In the genomic region with DNA sequence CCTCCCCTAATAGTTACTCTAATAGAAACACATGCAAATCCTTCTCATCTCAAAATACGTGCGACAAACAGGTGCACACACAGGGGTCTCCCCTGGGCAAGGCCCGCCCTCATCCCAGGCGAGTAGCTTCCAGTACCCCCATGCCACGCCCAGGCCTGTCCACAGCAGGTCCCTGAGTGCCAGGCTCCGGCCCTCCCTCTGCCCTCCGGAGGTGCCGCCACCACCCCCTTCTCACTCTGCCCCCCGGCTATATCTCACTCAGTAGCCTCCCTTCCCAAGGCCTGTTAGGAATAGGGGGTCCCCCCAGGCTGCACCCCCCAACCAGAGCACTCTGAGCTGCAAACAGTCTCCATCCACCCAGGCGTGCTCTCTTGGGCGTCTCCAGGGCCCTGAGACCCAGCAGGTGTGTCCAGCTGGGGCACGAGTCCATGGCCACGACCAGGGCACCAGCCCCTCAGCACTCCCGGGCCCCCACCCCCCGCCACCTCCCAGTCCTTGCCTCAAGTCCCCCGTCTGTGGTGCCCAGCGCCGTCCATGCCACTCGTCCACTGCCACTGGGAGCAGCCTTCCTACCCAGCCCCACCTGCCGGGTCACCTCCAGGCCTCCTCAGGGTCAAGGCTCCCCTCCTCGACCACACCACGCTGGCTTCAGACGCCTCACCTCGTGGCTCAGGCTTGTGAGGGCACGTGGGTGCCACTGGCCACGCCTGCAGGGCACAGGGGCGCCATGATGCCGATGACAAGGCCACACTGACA, we compare ENCODE assay signal across 29 cellular contexts. TPM values are rescaled to one million over a fixed set of nuclear protein-coding genes. Genes with fewer than 3 reads are reported as not detected.
"Had no signal": no experiment of that assay in that cellular context is flagged by ENCODE, and none has a peak within 500 bp of the region (broad histone marks: within the 10 kb centered on the region; RNA-seq: fewer than 3 reads in every experiment).

No MANE protein-coding gene starts in this region.

- H3K27ac ChIP-seq: heart left ventricle, lower lobe of right lung, pancreas, prostate gland, sigmoid colon, spleen, suprapubic skin, thoracic aorta, tibial artery, uterus had no signal

- ATAC-seq: heart left ventricle; left cardiac atrium; left lobe of liver; lower lobe of right lung; natural killer cell; pancreas; right cardiac atrium; stimulated activated effector memory CD8-positive, alpha-beta T cell treated with anti-CD3 and anti-CD28 coated beads, Interleukin-12 subunit alpha, Interleukin-12 subunit beta, amount 100 ng/mL, for 72 hours had no signal

- H3K9me3 ChIP-seq: heart left ventricle, lower lobe of right lung, pancreas, prostate gland, sigmoid colon, spleen, suprapubic skin, thoracic aorta, tibial artery, uterus had no signal

- H3K27me3 ChIP-seq: heart left ventricle, pancreas, sigmoid colon, spleen, suprapubic skin, uterus had no signal

- DNase-seq: glutamatergic neuron; hypothalamus; islet precursor cell; kidney glomerular epithelial cell; left cardiac atrium; lower lobe of right lung; mammary epithelial cell; mesenchymal stem cell; natural killer cell; occipital lobe; retina; sigmoid colon; small intestine; spleen; stimulated activated CD4-positive, alpha-beta T cell treated with anti-CD3 and anti-CD28 coated beads, Interleukin-4, amount 100 ng/mL, for 24 hours; stimulated activated naive CD4-positive, alpha-beta T cell; tibial artery; uterus had no signal

- H3K9me3 Mint-ChIP-seq: natural killer cell; stimulated activated effector memory CD8-positive, alpha-beta T cell treated with anti-CD3 and anti-CD28 coated beads, Interleukin-12 subunit alpha, Interleukin-12 subunit beta, amount 100 ng/mL, for 72 hours; stimulated activated naive CD8-positive, alpha-beta T cell treated with anti-CD3 and anti-CD28 coated beads, Interleukin-15, Interleukin-2, amounts not matched to agents 100 ng/mL and 50 ng/mL, for 24 hours; type B pancreatic cell had no signal

- H3K36me3 ChIP-seq: heart left ventricle, lower lobe of right lung, pancreas, prostate gland, sigmoid colon, spleen, suprapubic skin, thoracic aorta, tibial artery, uterus had no signal

- H3K4me3 Mint-ChIP-seq: natural killer cell; stimulated activated effector memory CD8-positive, alpha-beta T cell treated with anti-CD3 and anti-CD28 coated beads, Interleukin-12 subunit alpha, Interleukin-12 subunit beta, amount 100 ng/mL, for 72 hours; stimulated activated naive CD8-positive, alpha-beta T cell treated with anti-CD3 and anti-CD28 coated beads, Interleukin-15, Interleukin-2, amounts not matched to agents 100 ng/mL and 50 ng/mL, for 24 hours; type B pancreatic cell had no signal

- H3K36me3 Mint-ChIP-seq: natural killer cell; stimulated activated effector memory CD8-positive, alpha-beta T cell treated with anti-CD3 and anti-CD28 coated beads, Interleukin-12 subunit alpha, Interleukin-12 subunit beta, amount 100 ng/mL, for 72 hours; type B pancreatic cell had no signal

- H3K27me3 Mint-ChIP-seq: stimulated activated naive CD8-positive, alpha-beta T cell treated with anti-CD3 and anti-CD28 coated beads, Interleukin-15, Interleukin-2, amounts not matched to agents 100 ng/mL and 50 ng/mL, for 24 hours; type B pancreatic cell had no signal

- H3K4me1 ChIP-seq: lower lobe of right lung, pancreas, spleen had no signal

- H3K27ac Mint-ChIP-seq: natural killer cell; stimulated activated effector memory CD8-positive, alpha-beta T cell treated with anti-CD3 and anti-CD28 coated beads, Interleukin-12 subunit alpha, Interleukin-12 subunit beta, amount 100 ng/mL, for 72 hours; stimulated activated naive CD8-positive, alpha-beta T cell treated with anti-CD3 and anti-CD28 coated beads, Interleukin-15, Interleukin-2, amounts not matched to agents 100 ng/mL and 50 ng/mL, for 24 hours; type B pancreatic cell had no signal

- H3K4me3 ChIP-seq: heart left ventricle, lower lobe of right lung, pancreas, prostate gland, sigmoid colon, spleen, suprapubic skin, thoracic aorta, tibial artery, uterus had no signal

RNA-seq across cellular contexts. Expression of gene FAM53A, which starts 41.7 kb away (rescaled TPM):
- polyA plus RNA-seq: neural cell had no signal
